ENCODE assay signal across 2 cellular contexts in the genomic region with DNA sequence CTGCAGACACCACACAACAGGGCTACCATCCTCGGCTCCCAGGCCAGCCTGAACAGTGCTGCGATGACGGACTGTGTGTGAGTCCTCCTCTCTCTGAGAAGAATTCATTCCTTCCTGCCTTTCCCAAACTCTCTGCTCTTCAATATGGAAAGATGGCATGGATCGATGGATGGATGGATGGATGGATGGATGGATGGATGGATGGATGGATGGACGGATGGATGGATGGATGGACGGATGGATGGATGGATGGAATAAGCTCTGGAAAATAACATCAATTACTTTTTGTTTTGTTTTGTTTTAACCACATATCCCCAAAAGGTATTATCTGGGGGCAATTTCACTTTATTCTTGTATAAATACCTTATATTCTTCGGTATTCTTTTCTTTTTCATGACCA.
TF ChIP-seq lines count a peak whose summit lies in the region.

No MANE protein-coding gene starts in this region.

TF ChIP-seq in K562, 482 proteins besides CTCF, POLR2A, EP300 and RAD21:
- TF ChIP-seq NCOA2 (IDR thresholded peaks at IDR 0.05; ENCODE audit: partially characterized antibody in 2 of 2) (no peak), OTX1 (CRISPR knock-in tag; IDR thresholded peaks at IDR 0.05) (0 out of 2 replicates have a peak, but pooled peaks have one; percentile 55)
- TF ChIP-seq, protein P1, sequence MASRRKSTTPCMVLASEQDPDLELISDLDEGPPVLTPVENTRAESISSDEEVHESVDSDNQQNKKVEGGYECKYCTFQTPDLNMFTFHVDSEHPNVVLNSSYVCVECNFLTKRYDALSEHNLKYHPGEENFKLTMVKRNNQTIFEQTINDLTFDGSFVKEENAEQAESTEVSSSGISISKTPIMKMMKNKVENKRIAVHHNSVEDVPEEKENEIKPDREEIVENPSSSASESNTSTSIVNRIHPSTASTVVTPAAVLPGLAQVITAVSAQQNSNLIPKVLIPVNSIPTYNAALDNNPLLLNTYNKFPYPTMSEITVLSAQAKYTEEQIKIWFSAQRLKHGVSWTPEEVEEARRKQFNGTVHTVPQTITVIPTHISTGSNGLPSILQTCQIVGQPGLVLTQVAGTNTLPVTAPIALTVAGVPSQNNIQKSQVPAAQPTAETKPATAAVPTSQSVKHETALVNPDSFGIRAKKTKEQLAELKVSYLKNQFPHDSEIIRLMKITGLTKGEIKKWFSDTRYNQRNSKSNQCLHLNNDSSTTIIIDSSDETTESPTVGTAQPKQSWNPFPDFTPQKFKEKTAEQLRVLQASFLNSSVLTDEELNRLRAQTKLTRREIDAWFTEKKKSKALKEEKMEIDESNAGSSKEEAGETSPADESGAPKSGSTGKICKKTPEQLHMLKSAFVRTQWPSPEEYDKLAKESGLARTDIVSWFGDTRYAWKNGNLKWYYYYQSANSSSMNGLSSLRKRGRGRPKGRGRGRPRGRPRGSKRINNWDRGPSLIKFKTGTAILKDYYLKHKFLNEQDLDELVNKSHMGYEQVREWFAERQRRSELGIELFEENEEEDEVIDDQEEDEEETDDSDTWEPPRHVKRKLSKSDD (conservative IDR thresholded peaks at IDR 0.05; ENCODE audit: low read length): no peak
- TF ChIP-seq, protein P2, sequence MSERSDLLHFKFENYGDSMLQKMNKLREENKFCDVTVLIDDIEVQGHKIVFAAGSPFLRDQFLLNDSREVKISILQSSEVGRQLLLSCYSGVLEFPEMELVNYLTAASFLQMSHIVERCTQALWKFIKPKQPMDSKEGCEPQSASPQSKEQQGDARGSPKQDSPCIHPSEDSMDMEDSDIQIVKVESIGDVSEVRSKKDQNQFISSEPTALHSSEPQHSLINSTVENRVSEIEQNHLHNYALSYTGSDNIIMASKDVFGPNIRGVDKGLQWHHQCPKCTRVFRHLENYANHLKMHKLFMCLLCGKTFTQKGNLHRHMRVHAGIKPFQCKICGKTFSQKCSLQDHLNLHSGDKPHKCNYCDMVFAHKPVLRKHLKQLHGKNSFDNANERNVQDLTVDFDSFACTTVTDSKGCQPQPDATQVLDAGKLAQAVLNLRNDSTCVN (CRISPR knock-in tag; IDR thresholded peaks at IDR 0.05): 0 out of 2 replicates have a peak, but pooled peaks have one; percentile 25

TF ChIP-seq in H1, 55 proteins besides CTCF, POLR2A, EP300 and RAD21:
- TF ChIP-seq POU5F1 (IDR thresholded peaks at IDR 0.05; ENCODE audit: low read depth, low read length) (no peak), SP4 (IDR thresholded peaks at IDR 0.05; ENCODE audit: low read length) (no peak), TBP (IDR thresholded peaks at IDR 0.05; ENCODE audit: low read depth, low read length) (no peak), SIRT6 (IDR thresholded peaks at IDR 0.05; ENCODE audit: low read length) (no peak), JUN (IDR thresholded peaks at IDR 0.05; ENCODE audit: low read depth, low read length) (no peak), RFX5 (IDR thresholded peaks at IDR 0.05; ENCODE audit: borderline replicate concordance, low read depth, low read length) (no peak), TAF7 (optimal IDR thresholded peaks at IDR 0.05; ENCODE audit: borderline replicate concordance, low read depth, low read length) (no peak)
